ENCODE assay signal across 1 cellular context in genomic region chr1:204630460-204630905, GRCh38.
TF ChIP-seq lines count a peak whose summit lies in the region.

No MANE protein-coding gene starts in this region.

TF ChIP-seq in K562, 482 proteins besides CTCF, POLR2A, EP300 and RAD21 (continued from another document and continues in another):
- TF ChIP-seq, protein P1, sequence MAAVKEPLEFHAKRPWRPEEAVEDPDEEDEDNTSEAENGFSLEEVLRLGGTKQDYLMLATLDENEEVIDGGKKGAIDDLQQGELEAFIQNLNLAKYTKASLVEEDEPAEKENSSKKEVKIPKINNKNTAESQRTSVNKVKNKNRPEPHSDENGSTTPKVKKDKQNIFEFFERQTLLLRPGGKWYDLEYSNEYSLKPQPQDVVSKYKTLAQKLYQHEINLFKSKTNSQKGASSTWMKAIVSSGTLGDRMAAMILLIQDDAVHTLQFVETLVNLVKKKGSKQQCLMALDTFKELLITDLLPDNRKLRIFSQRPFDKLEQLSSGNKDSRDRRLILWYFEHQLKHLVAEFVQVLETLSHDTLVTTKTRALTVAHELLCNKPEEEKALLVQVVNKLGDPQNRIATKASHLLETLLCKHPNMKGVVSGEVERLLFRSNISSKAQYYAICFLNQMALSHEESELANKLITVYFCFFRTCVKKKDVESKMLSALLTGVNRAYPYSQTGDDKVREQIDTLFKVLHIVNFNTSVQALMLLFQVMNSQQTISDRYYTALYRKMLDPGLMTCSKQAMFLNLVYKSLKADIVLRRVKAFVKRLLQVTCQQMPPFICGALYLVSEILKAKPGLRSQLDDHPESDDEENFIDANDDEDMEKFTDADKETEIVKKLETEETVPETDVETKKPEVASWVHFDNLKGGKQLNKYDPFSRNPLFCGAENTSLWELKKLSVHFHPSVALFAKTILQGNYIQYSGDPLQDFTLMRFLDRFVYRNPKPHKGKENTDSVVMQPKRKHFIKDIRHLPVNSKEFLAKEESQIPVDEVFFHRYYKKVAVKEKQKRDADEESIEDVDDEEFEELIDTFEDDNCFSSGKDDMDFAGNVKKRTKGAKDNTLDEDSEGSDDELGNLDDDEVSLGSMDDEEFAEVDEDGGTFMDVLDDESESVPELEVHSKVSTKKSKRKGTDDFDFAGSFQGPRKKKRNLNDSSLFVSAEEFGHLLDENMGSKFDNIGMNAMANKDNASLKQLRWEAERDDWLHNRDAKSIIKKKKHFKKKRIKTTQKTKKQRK (IDR thresholded peaks at IDR 0.05; ENCODE audit: borderline replicate concordance, low read depth, low read length), result no peak
- TF ChIP-seq ZNF699 (CRISPR knock-in tag; IDR thresholded peaks at IDR 0.05; ENCODE audit: insufficient replicate concordance) (no peak), NRF1 (conservative IDR thresholded peaks at IDR 0.05 in 1 of 2, IDR thresholded peaks at IDR 0.05 in 1 of 2) (0 out of 4 replicates have a peak, but pooled peaks have one; percentile 28 to 38), MECOM (CRISPR knock-in tag; IDR thresholded peaks at IDR 0.05) (peak; percentile 37; the same call in 1 of the 2 replicates), TRIM28 (IDR thresholded peaks at IDR 0.05) (peak; percentile 23; the same call in 1 of the 2 replicates), ZEB2 (IDR thresholded peaks at IDR 0.05) (0 out of 2 replicates have a peak, but pooled peaks have one; percentile 30), ZMIZ1 (IDR thresholded peaks at IDR 0.05; ENCODE audit: low read depth in 2 of 2, low read length in 2 of 2) (no peak; a peak in 1 of 4 replicates), ARID3A (IDR thresholded peaks at IDR 0.05; ENCODE audit: borderline replicate concordance, low read depth, low read length) (no peak), RBM22 (IDR thresholded peaks at IDR 0.05; ENCODE audit: low read depth, low read length, poor library complexity, severe bottlenecking) (no peak), ZNF766 (CRISPR knock-in tag; conservative IDR thresholded peaks at IDR 0.05) (0 out of 2 replicates have a peak, but pooled peaks have one; percentile 63), SMAD3 (CRISPR knock-in tag; conservative IDR thresholded peaks at IDR 0.05) (peak; percentile 83; the same call in 1 of the 2 replicates), MXI1 (IDR thresholded peaks at IDR 0.05; ENCODE audit: low read depth, low read length) (no peak), SIRT6 (IDR thresholded peaks at IDR 0.05; ENCODE audit: low read depth, low read length) (no peak), ID3 (CRISPR knock-in tag; IDR thresholded peaks at IDR 0.05) (no peak), ID3 (tag; IDR thresholded peaks at IDR 0.05) (0 out of 2 replicates have a peak, but pooled peaks have one; percentile 21)
- TF ChIP-seq, protein P2, sequence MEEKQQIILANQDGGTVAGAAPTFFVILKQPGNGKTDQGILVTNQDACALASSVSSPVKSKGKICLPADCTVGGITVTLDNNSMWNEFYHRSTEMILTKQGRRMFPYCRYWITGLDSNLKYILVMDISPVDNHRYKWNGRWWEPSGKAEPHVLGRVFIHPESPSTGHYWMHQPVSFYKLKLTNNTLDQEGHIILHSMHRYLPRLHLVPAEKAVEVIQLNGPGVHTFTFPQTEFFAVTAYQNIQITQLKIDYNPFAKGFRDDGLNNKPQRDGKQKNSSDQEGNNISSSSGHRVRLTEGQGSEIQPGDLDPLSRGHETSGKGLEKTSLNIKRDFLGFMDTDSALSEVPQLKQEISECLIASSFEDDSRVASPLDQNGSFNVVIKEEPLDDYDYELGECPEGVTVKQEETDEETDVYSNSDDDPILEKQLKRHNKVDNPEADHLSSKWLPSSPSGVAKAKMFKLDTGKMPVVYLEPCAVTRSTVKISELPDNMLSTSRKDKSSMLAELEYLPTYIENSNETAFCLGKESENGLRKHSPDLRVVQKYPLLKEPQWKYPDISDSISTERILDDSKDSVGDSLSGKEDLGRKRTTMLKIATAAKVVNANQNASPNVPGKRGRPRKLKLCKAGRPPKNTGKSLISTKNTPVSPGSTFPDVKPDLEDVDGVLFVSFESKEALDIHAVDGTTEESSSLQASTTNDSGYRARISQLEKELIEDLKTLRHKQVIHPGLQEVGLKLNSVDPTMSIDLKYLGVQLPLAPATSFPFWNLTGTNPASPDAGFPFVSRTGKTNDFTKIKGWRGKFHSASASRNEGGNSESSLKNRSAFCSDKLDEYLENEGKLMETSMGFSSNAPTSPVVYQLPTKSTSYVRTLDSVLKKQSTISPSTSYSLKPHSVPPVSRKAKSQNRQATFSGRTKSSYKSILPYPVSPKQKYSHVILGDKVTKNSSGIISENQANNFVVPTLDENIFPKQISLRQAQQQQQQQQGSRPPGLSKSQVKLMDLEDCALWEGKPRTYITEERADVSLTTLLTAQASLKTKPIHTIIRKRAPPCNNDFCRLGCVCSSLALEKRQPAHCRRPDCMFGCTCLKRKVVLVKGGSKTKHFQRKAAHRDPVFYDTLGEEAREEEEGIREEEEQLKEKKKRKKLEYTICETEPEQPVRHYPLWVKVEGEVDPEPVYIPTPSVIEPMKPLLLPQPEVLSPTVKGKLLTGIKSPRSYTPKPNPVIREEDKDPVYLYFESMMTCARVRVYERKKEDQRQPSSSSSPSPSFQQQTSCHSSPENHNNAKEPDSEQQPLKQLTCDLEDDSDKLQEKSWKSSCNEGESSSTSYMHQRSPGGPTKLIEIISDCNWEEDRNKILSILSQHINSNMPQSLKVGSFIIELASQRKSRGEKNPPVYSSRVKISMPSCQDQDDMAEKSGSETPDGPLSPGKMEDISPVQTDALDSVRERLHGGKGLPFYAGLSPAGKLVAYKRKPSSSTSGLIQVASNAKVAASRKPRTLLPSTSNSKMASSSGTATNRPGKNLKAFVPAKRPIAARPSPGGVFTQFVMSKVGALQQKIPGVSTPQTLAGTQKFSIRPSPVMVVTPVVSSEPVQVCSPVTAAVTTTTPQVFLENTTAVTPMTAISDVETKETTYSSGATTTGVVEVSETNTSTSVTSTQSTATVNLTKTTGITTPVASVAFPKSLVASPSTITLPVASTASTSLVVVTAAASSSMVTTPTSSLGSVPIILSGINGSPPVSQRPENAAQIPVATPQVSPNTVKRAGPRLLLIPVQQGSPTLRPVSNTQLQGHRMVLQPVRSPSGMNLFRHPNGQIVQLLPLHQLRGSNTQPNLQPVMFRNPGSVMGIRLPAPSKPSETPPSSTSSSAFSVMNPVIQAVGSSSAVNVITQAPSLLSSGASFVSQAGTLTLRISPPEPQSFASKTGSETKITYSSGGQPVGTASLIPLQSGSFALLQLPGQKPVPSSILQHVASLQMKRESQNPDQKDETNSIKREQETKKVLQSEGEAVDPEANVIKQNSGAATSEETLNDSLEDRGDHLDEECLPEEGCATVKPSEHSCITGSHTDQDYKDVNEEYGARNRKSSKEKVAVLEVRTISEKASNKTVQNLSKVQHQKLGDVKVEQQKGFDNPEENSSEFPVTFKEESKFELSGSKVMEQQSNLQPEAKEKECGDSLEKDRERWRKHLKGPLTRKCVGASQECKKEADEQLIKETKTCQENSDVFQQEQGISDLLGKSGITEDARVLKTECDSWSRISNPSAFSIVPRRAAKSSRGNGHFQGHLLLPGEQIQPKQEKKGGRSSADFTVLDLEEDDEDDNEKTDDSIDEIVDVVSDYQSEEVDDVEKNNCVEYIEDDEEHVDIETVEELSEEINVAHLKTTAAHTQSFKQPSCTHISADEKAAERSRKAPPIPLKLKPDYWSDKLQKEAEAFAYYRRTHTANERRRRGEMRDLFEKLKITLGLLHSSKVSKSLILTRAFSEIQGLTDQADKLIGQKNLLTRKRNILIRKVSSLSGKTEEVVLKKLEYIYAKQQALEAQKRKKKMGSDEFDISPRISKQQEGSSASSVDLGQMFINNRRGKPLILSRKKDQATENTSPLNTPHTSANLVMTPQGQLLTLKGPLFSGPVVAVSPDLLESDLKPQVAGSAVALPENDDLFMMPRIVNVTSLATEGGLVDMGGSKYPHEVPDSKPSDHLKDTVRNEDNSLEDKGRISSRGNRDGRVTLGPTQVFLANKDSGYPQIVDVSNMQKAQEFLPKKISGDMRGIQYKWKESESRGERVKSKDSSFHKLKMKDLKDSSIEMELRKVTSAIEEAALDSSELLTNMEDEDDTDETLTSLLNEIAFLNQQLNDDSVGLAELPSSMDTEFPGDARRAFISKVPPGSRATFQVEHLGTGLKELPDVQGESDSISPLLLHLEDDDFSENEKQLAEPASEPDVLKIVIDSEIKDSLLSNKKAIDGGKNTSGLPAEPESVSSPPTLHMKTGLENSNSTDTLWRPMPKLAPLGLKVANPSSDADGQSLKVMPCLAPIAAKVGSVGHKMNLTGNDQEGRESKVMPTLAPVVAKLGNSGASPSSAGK (IDR thresholded peaks at IDR 0.05), result no peak
- TF ChIP-seq, protein P3, sequence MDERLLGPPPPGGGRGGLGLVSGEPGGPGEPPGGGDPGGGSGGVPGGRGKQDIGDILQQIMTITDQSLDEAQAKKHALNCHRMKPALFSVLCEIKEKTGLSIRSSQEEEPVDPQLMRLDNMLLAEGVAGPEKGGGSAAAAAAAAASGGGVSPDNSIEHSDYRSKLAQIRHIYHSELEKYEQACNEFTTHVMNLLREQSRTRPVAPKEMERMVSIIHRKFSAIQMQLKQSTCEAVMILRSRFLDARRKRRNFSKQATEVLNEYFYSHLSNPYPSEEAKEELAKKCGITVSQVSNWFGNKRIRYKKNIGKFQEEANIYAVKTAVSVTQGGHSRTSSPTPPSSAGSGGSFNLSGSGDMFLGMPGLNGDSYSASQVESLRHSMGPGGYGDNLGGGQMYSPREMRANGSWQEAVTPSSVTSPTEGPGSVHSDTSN (CRISPR knock-in tag; IDR thresholded peaks at IDR 0.05; ENCODE audit: low read depth), result peak; percentile 53
- TF ChIP-seq, protein P3 (tag; conservative IDR thresholded peaks at IDR 0.05; ENCODE audit: low read depth), result peak; percentile 91
- TF ChIP-seq, protein P4, sequence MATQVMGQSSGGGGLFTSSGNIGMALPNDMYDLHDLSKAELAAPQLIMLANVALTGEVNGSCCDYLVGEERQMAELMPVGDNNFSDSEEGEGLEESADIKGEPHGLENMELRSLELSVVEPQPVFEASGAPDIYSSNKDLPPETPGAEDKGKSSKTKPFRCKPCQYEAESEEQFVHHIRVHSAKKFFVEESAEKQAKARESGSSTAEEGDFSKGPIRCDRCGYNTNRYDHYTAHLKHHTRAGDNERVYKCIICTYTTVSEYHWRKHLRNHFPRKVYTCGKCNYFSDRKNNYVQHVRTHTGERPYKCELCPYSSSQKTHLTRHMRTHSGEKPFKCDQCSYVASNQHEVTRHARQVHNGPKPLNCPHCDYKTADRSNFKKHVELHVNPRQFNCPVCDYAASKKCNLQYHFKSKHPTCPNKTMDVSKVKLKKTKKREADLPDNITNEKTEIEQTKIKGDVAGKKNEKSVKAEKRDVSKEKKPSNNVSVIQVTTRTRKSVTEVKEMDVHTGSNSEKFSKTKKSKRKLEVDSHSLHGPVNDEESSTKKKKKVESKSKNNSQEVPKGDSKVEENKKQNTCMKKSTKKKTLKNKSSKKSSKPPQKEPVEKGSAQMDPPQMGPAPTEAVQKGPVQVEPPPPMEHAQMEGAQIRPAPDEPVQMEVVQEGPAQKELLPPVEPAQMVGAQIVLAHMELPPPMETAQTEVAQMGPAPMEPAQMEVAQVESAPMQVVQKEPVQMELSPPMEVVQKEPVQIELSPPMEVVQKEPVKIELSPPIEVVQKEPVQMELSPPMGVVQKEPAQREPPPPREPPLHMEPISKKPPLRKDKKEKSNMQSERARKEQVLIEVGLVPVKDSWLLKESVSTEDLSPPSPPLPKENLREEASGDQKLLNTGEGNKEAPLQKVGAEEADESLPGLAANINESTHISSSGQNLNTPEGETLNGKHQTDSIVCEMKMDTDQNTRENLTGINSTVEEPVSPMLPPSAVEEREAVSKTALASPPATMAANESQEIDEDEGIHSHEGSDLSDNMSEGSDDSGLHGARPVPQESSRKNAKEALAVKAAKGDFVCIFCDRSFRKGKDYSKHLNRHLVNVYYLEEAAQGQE (CRISPR knock-in tag; IDR thresholded peaks at IDR 0.05; ENCODE audit: low read depth), result peak; percentile 66; the same call in 1 of the 2 replicates
